1 cellular context compared by ENCODE assay signal in the genomic region with DNA sequence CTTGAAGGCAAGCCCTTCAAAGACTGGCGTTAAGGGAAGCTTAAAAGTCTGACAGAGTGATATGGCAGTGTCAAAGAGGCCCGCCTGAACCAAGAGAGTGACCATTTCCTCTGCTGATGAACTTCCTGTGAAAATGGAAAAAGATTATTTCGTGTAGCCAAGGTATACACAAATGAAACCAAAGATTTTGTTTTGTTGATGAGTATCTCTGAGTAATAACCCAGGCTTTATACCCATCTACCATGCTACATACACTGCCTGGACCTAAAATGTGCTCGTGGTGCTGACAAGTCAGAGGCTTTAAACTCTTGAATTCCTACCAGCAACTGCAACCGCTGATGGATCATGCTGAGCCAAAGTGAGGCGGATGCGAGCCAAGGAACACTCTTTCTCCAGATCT.
TF ChIP-seq lines count a peak whose summit lies in the region.

No MANE protein-coding gene starts in this region.

TF ChIP-seq in endothelial cell of umbilical vein, 7 proteins besides CTCF, POLR2A, EP300 and RAD21 (continued from another document):
- TF ChIP-seq FOS (IDR thresholded peaks at IDR 0.05; ENCODE audit: borderline replicate concordance, insufficient read depth, low read length) (no peak), MYC (IDR thresholded peaks at IDR 0.05; ENCODE audit: low read depth, low read length) (no peak), POLR2AphosphoS5 (IDR thresholded peaks at IDR 0.05; ENCODE audit: insufficient read depth, low read depth, low read length) (no peak), JUN (IDR thresholded peaks at IDR 0.05; ENCODE audit: borderline replicate concordance, insufficient read depth, insufficient read length, low read depth) (no peak), EZH2 (IDR thresholded peaks at IDR 0.05; ENCODE audit: borderline replicate concordance, low read depth, low read length, severe bottlenecking) (no peak)
TF ChIP-seq in endothelial cell of umbilical vein: peak in this region for 0.
